Comparison of ENCODE assay signal across 32 cellular contexts in genomic region chr3:23484386-23484785, GRCh38.
"Had no signal": no experiment of that assay in that cellular context is flagged by ENCODE, and none has a peak within 500 bp of the region (broad histone marks: within the 10 kb centered on the region; RNA-seq: fewer than 3 reads in every experiment).

No MANE protein-coding gene starts in this region.

- H3K4me3 ChIP-seq: adrenal gland, ascending aorta, cardiac muscle cell had no signal

- H3K27ac ChIP-seq: adrenal gland, ascending aorta, cardiac muscle cell, VCaP had no signal

- H3K4me1 ChIP-seq: adrenal gland, ascending aorta had no signal

- H3K27me3 ChIP-seq: adrenal gland, ascending aorta, cardiac muscle cell had no signal

- DNase-seq: activated B cell treated with CpG ODN at 0.5 μM for 24 hours; activated CD4-positive, alpha-beta memory T cell treated with anti-CD3 and anti-CD28 coated beads for 36 hours; activated CD4-positive, alpha-beta T cell treated with anti-CD3 and anti-CD28 coated beads for 4 hours; activated CD4-positive, alpha-beta T cell treated with anti-CD3 and anti-CD28 coated beads, Interleukin-2, amount 10 ng/mL, durations not matched to agents 24 days and 14 days; activated CD4-positive, alpha-beta T cell treated with anti-CD3 and anti-CD28 coated beads, Interleukin-2, amount 50 U/mL, for 1 hour; activated CD4-positive, alpha-beta T cell treated with anti-CD3 and anti-CD28 coated beads, Interleukin-2, amount 50 U/mL, for 4 hours; activated CD4-positive, CD25-positive, alpha-beta regulatory T cell treated with anti-CD3 and anti-CD28 coated beads, Interleukin-2, amount 50 U/mL, for 72 hours; activated CD8-positive, alpha-beta memory T cell treated with anti-CD3 and anti-CD28 coated beads, Interleukin-2, amount 50 U/mL, for 4 hours; activated CD8-positive, alpha-beta T cell treated with anti-CD3 and anti-CD28 coated beads for 36 hours; activated effector memory CD4-positive, alpha-beta T cell treated with anti-CD3 and anti-CD28 coated beads, Interleukin-2, amount 50 U/mL, for 16 hours; activated gamma-delta T cell treated with Interleukin-2 at 50 U/mL for 16 hours; activated naive CD4-positive, alpha-beta T cell; activated naive CD4-positive, alpha-beta T cell treated with anti-CD3 and anti-CD28 coated beads for 36 hours; activated naive CD4-positive, alpha-beta T cell treated with anti-CD3 and anti-CD28 coated beads, Interleukin-2, amount 50 U/mL, for 16 hours; activated naive CD8-positive, alpha-beta T cell treated with anti-CD3 and anti-CD28 coated beads for 36 hours; activated T-cell treated with anti-CD3 and anti-CD28 coated beads for 4 hours; activated T-cell treated with anti-CD3 and anti-CD28 coated beads, Interleukin-2, amount 50 U/mL, for 1 hour; activated T-cell treated with anti-CD3 and anti-CD28 coated beads, Interleukin-2, amount 50 U/mL, for 4 hours; activated T-cell treated with anti-CD3 and anti-CD28 coated beads, Interleukin-2, amount 50 U/mL, for 72 hours; adrenal gland; amygdala; anterior cingulate cortex; caudate nucleus; cerebellar nuclear complex; T-helper 1 cell; T-helper 2 cell; T-helper 9 cell had no signal

- H3K36me3 ChIP-seq: adrenal gland, ascending aorta, cardiac muscle cell had no signal

- ATAC-seq: activated CD8-positive, alpha-beta T cell treated with anti-CD3 and anti-CD28 coated beads for 36 hours; activated naive CD4-positive, alpha-beta T cell treated with anti-CD3 and anti-CD28 coated beads, Interleukin-2, amount 50 U/mL, for 72 hours; activated T-cell treated with anti-CD3 and anti-CD28 coated beads, Interleukin-2, amount 50 U/mL, for 4 hours; activated T-cell treated with anti-CD3 and anti-CD28 coated beads, Interleukin-2, amount 50 U/mL, for 72 hours; activated T-helper 17 cell treated with anti-CD3 and anti-CD28 coated beads, Interleukin-2, amount 50 U/mL, for 72 hours had no signal

- H3K9me3 ChIP-seq: adrenal gland had no signal
